ENCODE assay signal across 1 cellular context in the genomic region with DNA sequence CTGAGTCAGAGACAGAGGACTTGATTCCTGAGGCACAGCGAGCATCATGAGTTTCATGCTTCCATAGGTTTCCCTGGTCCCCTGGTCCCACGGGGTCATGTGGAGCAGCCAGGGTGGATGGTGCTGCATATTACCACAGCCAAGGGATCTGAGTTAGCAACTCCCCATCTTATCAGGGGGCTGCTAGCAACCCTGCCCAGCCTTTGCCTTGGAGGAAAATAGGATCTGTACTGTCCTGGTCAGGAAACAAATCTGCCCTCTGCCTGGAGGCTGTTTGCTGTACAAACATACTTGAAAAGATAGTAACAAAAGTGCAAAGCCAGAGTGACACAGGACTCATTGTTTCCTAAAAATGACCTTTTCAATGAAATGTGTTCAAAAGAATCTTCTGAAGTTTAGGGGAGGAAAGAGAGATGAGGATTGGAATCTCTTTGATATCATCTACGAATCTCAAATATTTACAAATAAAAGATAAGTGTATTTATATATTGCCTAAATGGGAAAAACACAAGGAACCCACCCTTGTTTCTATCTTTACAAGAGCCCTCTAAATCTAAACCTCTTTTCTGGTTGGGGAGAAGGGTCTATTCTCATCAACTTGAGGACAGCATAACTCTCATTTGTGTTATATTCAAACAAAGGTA.
A peak's percentile ranks its signal among the peaks of the same experiment; 100 is the strongest.
TF ChIP-seq lines count a peak whose summit lies in the region.

No MANE protein-coding gene starts in this region.

TF ChIP-seq in HepG2, 621 proteins besides CTCF, POLR2A, EP300 and RAD21 (continued from another document and continues in another):
- TF ChIP-seq, protein P1, sequence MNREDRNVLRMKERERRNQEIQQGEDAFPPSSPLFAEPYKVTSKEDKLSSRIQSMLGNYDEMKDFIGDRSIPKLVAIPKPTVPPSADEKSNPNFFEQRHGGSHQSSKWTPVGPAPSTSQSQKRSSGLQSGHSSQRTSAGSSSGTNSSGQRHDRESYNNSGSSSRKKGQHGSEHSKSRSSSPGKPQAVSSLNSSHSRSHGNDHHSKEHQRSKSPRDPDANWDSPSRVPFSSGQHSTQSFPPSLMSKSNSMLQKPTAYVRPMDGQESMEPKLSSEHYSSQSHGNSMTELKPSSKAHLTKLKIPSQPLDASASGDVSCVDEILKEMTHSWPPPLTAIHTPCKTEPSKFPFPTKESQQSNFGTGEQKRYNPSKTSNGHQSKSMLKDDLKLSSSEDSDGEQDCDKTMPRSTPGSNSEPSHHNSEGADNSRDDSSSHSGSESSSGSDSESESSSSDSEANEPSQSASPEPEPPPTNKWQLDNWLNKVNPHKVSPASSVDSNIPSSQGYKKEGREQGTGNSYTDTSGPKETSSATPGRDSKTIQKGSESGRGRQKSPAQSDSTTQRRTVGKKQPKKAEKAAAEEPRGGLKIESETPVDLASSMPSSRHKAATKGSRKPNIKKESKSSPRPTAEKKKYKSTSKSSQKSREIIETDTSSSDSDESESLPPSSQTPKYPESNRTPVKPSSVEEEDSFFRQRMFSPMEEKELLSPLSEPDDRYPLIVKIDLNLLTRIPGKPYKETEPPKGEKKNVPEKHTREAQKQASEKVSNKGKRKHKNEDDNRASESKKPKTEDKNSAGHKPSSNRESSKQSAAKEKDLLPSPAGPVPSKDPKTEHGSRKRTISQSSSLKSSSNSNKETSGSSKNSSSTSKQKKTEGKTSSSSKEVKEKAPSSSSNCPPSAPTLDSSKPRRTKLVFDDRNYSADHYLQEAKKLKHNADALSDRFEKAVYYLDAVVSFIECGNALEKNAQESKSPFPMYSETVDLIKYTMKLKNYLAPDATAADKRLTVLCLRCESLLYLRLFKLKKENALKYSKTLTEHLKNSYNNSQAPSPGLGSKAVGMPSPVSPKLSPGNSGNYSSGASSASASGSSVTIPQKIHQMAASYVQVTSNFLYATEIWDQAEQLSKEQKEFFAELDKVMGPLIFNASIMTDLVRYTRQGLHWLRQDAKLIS (CRISPR knock-in tag; IDR thresholded peaks at IDR 0.05): no peak
- 0 out of 2 replicates have a peak, but pooled peaks have one; percentile 46 for TF ChIP-seq AKAP8 (CRISPR knock-in tag; IDR thresholded peaks at IDR 0.05)
- TF ChIP-seq ZNF337 (CRISPR knock-in tag; IDR thresholded peaks at IDR 0.05; ENCODE audit: borderline replicate concordance, low read depth): no peak
- TF ChIP-seq, protein P2, sequence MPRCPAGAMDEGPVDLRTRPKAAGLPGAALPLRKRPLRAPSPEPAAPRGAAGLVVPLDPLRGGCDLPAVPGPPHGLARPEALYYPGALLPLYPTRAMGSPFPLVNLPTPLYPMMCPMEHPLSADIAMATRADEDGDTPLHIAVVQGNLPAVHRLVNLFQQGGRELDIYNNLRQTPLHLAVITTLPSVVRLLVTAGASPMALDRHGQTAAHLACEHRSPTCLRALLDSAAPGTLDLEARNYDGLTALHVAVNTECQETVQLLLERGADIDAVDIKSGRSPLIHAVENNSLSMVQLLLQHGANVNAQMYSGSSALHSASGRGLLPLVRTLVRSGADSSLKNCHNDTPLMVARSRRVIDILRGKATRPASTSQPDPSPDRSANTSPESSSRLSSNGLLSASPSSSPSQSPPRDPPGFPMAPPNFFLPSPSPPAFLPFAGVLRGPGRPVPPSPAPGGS (CRISPR knock-in tag; IDR thresholded peaks at IDR 0.05): no peak
- TF ChIP-seq, protein P3, sequence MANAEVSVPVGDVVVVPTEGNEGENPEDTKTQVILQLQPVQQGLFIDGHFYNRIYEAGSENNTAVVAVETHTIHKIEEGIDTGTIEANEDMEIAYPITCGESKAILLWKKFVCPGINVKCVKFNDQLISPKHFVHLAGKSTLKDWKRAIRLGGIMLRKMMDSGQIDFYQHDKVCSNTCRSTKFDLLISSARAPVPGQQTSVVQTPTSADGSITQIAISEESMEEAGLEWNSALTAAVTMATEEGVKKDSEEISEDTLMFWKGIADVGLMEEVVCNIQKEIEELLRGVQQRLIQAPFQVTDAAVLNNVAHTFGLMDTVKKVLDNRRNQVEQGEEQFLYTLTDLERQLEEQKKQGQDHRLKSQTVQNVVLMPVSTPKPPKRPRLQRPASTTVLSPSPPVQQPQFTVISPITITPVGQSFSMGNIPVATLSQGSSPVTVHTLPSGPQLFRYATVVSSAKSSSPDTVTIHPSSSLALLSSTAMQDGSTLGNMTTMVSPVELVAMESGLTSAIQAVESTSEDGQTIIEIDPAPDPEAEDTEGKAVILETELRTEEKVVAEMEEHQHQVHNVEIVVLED (CRISPR knock-in tag; IDR thresholded peaks at IDR 0.05; ENCODE audit: borderline replicate concordance): peak; percentile 56; the same call in 1 of the 2 replicates
- TF ChIP-seq SALL2 (CRISPR knock-in tag; IDR thresholded peaks at IDR 0.05): no peak
- TF ChIP-seq NONO (IDR thresholded peaks at IDR 0.05): no peak
- TF ChIP-seq NONO (CRISPR knock-in tag; conservative IDR thresholded peaks at IDR 0.05): peak; percentile 85
- TF ChIP-seq, protein P4, sequence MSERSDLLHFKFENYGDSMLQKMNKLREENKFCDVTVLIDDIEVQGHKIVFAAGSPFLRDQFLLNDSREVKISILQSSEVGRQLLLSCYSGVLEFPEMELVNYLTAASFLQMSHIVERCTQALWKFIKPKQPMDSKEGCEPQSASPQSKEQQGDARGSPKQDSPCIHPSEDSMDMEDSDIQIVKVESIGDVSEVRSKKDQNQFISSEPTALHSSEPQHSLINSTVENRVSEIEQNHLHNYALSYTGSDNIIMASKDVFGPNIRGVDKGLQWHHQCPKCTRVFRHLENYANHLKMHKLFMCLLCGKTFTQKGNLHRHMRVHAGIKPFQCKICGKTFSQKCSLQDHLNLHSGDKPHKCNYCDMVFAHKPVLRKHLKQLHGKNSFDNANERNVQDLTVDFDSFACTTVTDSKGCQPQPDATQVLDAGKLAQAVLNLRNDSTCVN (CRISPR knock-in tag; IDR thresholded peaks at IDR 0.05; ENCODE audit: borderline replicate concordance): peak; percentile 71
- no peak for TF ChIP-seq CREB1 (IDR thresholded peaks at IDR 0.05)
- peak; percentile 60 for TF ChIP-seq CREB1 (CRISPR knock-in tag; IDR thresholded peaks at IDR 0.05)
- TF ChIP-seq CBX2 (IDR thresholded peaks at IDR 0.05; ENCODE audit: low read depth, low read length): no peak
- no peak for TF ChIP-seq CBX2 (CRISPR knock-in tag; IDR thresholded peaks at IDR 0.05; ENCODE audit: low read depth)
- no peak for TF ChIP-seq ZNF30 (CRISPR knock-in tag; IDR thresholded peaks at IDR 0.05)
- no peak for TF ChIP-seq ZBTB42 (CRISPR knock-in tag; IDR thresholded peaks at IDR 0.05)
- TF ChIP-seq, protein P5, sequence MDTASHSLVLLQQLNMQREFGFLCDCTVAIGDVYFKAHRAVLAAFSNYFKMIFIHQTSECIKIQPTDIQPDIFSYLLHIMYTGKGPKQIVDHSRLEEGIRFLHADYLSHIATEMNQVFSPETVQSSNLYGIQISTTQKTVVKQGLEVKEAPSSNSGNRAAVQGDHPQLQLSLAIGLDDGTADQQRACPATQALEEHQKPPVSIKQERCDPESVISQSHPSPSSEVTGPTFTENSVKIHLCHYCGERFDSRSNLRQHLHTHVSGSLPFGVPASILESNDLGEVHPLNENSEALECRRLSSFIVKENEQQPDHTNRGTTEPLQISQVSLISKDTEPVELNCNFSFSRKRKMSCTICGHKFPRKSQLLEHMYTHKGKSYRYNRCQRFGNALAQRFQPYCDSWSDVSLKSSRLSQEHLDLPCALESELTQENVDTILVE (CRISPR knock-in tag; IDR thresholded peaks at IDR 0.05): no peak
- TF ChIP-seq DPF2 (CRISPR knock-in tag; IDR thresholded peaks at IDR 0.05; ENCODE audit: borderline replicate concordance, low read depth): peak; percentile 92
- 0 out of 2 replicates have a peak, but pooled peaks have one; percentile 56 for TF ChIP-seq ONECUT2 (CRISPR knock-in tag; IDR thresholded peaks at IDR 0.05)
- TF ChIP-seq, protein P6, sequence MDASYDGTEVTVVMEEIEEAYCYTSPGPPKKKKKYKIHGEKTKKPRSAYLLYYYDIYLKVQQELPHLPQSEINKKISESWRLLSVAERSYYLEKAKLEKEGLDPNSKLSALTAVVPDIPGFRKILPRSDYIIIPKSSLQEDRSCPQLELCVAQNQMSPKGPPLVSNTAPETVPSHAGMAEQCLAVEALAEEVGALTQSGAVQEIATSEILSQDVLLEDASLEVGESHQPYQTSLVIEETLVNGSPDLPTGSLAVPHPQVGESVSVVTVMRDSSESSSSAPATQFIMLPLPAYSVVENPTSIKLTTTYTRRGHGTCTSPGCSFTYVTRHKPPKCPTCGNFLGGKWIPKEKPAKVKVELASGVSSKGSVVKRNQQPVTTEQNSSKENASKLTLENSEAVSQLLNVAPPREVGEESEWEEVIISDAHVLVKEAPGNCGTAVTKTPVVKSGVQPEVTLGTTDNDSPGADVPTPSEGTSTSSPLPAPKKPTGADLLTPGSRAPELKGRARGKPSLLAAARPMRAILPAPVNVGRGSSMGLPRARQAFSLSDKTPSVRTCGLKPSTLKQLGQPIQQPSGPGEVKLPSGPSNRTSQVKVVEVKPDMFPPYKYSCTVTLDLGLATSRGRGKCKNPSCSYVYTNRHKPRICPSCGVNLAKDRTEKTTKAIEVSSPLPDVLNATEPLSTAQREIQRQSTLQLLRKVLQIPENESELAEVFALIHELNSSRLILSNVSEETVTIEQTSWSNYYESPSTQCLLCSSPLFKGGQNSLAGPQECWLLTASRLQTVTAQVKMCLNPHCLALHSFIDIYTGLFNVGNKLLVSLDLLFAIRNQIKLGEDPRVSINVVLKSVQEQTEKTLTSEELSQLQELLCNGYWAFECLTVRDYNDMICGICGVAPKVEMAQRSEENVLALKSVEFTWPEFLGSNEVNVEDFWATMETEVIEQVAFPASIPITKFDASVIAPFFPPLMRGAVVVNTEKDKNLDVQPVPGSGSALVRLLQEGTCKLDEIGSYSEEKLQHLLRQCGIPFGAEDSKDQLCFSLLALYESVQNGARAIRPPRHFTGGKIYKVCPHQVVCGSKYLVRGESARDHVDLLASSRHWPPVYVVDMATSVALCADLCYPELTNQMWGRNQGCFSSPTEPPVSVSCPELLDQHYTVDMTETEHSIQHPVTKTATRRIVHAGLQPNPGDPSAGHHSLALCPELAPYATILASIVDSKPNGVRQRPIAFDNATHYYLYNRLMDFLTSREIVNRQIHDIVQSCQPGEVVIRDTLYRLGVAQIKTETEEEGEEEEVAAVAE (CRISPR knock-in tag; IDR thresholded peaks at IDR 0.05; ENCODE audit: borderline replicate concordance): no peak; the same call in 1 of the 2 replicates
- no peak for TF ChIP-seq JARID2 (CRISPR knock-in tag; IDR thresholded peaks at IDR 0.05; ENCODE audit: insufficient replicate concordance)
- TF ChIP-seq ETV6 (CRISPR knock-in tag; conservative IDR thresholded peaks at IDR 0.05): 0 out of 2 replicates have a peak, but pooled peaks have one; percentile 41
- no peak for TF ChIP-seq ARNTL (CRISPR knock-in tag; IDR thresholded peaks at IDR 0.05)
- TF ChIP-seq SETDB1 (CRISPR knock-in tag; IDR thresholded peaks at IDR 0.05; ENCODE audit: borderline replicate concordance): no peak
- peak; percentile 70 to 76 for TF ChIP-seq NR2F1 (CRISPR knock-in tag; IDR thresholded peaks at IDR 0.05)
- TF ChIP-seq, protein P7, sequence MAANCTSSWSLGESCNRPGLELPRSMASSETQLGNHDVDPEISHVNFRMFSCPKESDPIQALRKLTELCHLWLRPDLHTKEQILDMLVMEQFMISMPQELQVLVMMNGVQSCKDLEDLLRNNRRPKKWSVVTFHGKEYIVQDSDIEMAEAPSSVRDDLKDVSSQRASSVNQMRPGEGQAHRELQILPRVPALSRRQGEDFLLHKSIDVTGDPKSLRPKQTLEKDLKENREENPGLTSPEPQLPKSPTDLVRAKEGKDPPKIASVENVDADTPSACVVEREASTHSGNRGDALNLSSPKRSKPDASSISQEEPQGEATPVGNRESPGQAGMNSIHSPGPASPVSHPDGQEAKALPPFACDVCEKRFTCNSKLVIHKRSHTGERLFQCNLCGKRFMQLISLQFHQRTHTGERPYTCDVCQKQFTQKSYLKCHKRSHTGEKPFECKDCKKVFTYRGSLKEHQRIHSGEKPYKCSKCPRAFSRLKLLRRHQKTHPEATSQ (CRISPR knock-in tag; IDR thresholded peaks at IDR 0.05; ENCODE audit: borderline replicate concordance): peak; percentile 70; the same call in 1 of the 2 replicates
- TF ChIP-seq, protein P8, sequence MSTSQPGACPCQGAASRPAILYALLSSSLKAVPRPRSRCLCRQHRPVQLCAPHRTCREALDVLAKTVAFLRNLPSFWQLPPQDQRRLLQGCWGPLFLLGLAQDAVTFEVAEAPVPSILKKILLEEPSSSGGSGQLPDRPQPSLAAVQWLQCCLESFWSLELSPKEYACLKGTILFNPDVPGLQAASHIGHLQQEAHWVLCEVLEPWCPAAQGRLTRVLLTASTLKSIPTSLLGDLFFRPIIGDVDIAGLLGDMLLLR (CRISPR knock-in tag; IDR thresholded peaks at IDR 0.05): no peak
- TF ChIP-seq POLR2AphosphoS2 (IDR thresholded peaks at IDR 0.05; ENCODE audit: low read depth, low read length): no peak
- TF ChIP-seq ZNF850 (CRISPR knock-in tag; conservative IDR thresholded peaks at IDR 0.05): no peak
- TF ChIP-seq, protein P9, sequence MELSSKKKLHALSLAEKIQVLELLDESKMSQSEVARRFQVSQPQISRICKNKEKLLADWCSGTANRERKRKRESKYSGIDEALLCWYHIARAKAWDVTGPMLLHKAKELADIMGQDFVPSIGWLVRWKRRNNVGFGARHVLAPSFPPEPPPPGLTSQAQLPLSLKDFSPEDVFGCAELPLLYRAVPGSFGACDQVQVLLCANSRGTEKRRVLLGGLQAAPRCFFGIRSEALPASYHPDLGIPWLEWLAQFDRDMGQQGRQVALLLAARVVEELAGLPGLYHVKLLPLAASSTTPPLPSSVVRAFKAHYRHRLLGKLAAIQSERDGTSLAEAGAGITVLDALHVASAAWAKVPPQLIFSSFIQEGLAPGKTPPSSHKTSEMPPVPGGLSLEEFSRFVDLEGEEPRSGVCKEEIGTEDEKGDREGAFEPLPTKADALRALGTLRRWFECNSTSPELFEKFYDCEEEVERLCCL (CRISPR knock-in tag; IDR thresholded peaks at IDR 0.05; ENCODE audit: borderline replicate concordance): no peak
- TF ChIP-seq, protein P10, sequence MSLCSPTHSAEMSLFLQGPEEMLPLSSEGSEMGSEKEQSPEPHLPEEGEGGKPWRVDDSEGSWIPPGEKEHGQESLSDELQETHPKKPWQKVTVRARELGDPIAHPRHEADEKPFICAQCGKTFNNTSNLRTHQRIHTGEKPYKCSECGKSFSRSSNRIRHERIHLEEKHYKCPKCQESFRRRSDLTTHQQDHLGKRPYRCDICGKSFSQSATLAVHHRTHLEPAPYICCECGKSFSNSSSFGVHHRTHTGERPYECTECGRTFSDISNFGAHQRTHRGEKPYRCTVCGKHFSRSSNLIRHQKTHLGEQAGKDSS (CRISPR knock-in tag; IDR thresholded peaks at IDR 0.05; ENCODE audit: borderline replicate concordance, low read depth): no peak; the same call in 1 of the 2 replicates
- TF ChIP-seq RXRB (CRISPR knock-in tag; IDR thresholded peaks at IDR 0.05; ENCODE audit: borderline replicate concordance): peak; percentile 83
- no peak for TF ChIP-seq YEATS2 (CRISPR knock-in tag; IDR thresholded peaks at IDR 0.05; ENCODE audit: borderline replicate concordance)
- TF ChIP-seq ZSCAN12 (CRISPR knock-in tag; IDR thresholded peaks at IDR 0.05): no peak
- TF ChIP-seq BORCS8-MEF2B (CRISPR knock-in tag; IDR thresholded peaks at IDR 0.05): no peak
